In genomic region chr14:64501326-64502171, GRCh38 we compare ENCODE assay signal across 8 cellular contexts. TPM values are rescaled to one million over a fixed set of nuclear protein-coding genes. Genes with fewer than 3 reads are reported as not detected.
DNase-seq lines count a peak whose midpoint lies in the region; ATAC-seq and TF ChIP-seq lines count a peak whose summit lies in the region.

No MANE protein-coding gene starts in this region.

- peak overlapping the region; percentile 70 for H3K4me3 ChIP-seq in CD8-positive, alpha-beta T cell (ENCODE audit: low read depth, low read length)
- H3K4me3 ChIP-seq in HUES48 (ENCODE audit: low read depth, low read length) (0 out of 2 replicates have a peak overlapping the region, but pooled peaks have one; percentile 87), foreskin fibroblast (ENCODE audit: low read depth in 1 of 2, low read length in 2 of 2) (peak overlapping the region; percentile 52 to 90)

- H3K9me3 Mint-ChIP-seq in CD8-positive, alpha-beta T cell = no peaks in the 10 kb centered on the region
- H3K9me3 Mint-ChIP-seq in activated B cell treated with CpG ODN at 0.5 μM for 24 hours = no peaks in the 10 kb centered on the region
- H3K9me3 Mint-ChIP-seq in progenitor cell of endocrine pancreas (ENCODE audit: low read depth) = no peaks in the 10 kb centered on the region

- peaks cover 4% of the 10 kb centered on the region for H3K36me3 ChIP-seq in CD8-positive, alpha-beta T cell (ENCODE audit: insufficient read depth, low read length)
- peaks cover 14% of the 10 kb centered on the region for H3K36me3 ChIP-seq in HUES48 (ENCODE audit: control insufficient read depth, insufficient read depth, low read length)

- TF ChIP-seq CTCF in CD8-positive, alpha-beta T cell (IDR thresholded peaks at IDR 0.05) = no peak
- TF ChIP-seq CTCF in activated B cell treated with CpG ODN at 0.5 μM for 24 hours (IDR thresholded peaks at IDR 0.05) (no peak), foreskin fibroblast (IDR thresholded peaks at IDR 0.05; ENCODE audit: low read depth, low read length) (no peak), progenitor cell of endocrine pancreas (IDR thresholded peaks at IDR 0.05; ENCODE audit: unreplicated experiment) (no peak)

- peaks cover 56% of the 10 kb centered on the region for H3K4me1 ChIP-seq in CD8-positive, alpha-beta T cell (ENCODE audit: insufficient read depth, low read length)
- H3K4me1 ChIP-seq in HUES48 (ENCODE audit: control insufficient read depth, insufficient read depth, low read length) = peaks cover 19% of the 10 kb centered on the region

- H3K9me3 ChIP-seq in CD8-positive, alpha-beta T cell (ENCODE audit: low read length) = no peaks in the 10 kb centered on the region
- no peaks in the 10 kb centered on the region for H3K9me3 ChIP-seq in HUES48 (ENCODE audit: control insufficient read depth, insufficient read depth, low read length)

- DNase-seq in CD8-positive, alpha-beta T cell = no peak
- DNase-seq in activated B cell treated with CpG ODN at 0.5 μM for 24 hours (no peak), foreskin fibroblast (peak; percentile 44 to 67), progenitor cell of endocrine pancreas (ENCODE audit: low spot score, unreplicated experiment) (no peak), NOMO-1 treated with dmso at 0.1 percent for 144 hours (lab: John Stamatoyannopoulos, UW; ENCODE audit: unreplicated experiment) (no peak), ecto neural progenitor cell (ENCODE audit: low spot score) (no peak), DMS153 (lab: John Stamatoyannopoulos, UW) (no peak)

- ATAC-seq in CD8-positive, alpha-beta T cell = no peak
- no peak for ATAC-seq in activated B cell treated with CpG ODN at 0.5 μM for 24 hours (ENCODE audit: low read depth)

- CTCF ChIA-PET in CD8-positive, alpha-beta T cell (lab: Charles Lee) = interaction anchor here (1.1 to 3.4 kb wide), 5 partner anchors 8 to 71 kb away, joined by 4 to 24 read pairs (median 6); no protein-coding TSS in a partner anchor
- CTCF ChIA-PET in activated B cell treated with CpG ODN at 0.5 μM for 24 hours (lab: Charles Lee) = interaction anchor here (0.9 to 3.3 kb wide), 6 partner anchors 10 to 157 kb away, joined by 3 to 32 read pairs (median 4); partner anchors contain the start of gene HSPA2

- peaks cover 60% of the 10 kb centered on the region for H3K4me1 Mint-ChIP-seq in CD8-positive, alpha-beta T cell (ENCODE audit: low read depth)
- H3K4me1 Mint-ChIP-seq in activated B cell treated with CpG ODN at 0.5 μM for 24 hours = peaks cover 57% of the 10 kb centered on the region
- peaks cover 26% of the 10 kb centered on the region for H3K4me1 Mint-ChIP-seq in progenitor cell of endocrine pancreas (ENCODE audit: low read depth)

- H3K27ac Mint-ChIP-seq in CD8-positive, alpha-beta T cell = peak overlapping the region; percentile 100
- peak overlapping the region; percentile 99 for H3K27ac Mint-ChIP-seq in activated B cell treated with CpG ODN at 0.5 μM for 24 hours
- no peak overlapping the region for H3K27ac Mint-ChIP-seq in progenitor cell of endocrine pancreas

- peak overlapping the region; percentile 99 for H3K27ac ChIP-seq in CD8-positive, alpha-beta T cell (ENCODE audit: low read depth, low read length)
- H3K27ac ChIP-seq in HUES48 (ENCODE audit: low read depth, low read length) = peak overlapping the region; percentile 47

- peaks cover 46% of the 10 kb centered on the region for H3K36me3 Mint-ChIP-seq in CD8-positive, alpha-beta T cell
- peaks cover 28% of the 10 kb centered on the region for H3K36me3 Mint-ChIP-seq in activated B cell treated with CpG ODN at 0.5 μM for 24 hours (ENCODE audit: low read depth)
- H3K36me3 Mint-ChIP-seq in progenitor cell of endocrine pancreas (ENCODE audit: insufficient read depth) = no peaks in the 10 kb centered on the region

- H3K4me3 Mint-ChIP-seq in CD8-positive, alpha-beta T cell = peak overlapping the region; percentile 91
- H3K4me3 Mint-ChIP-seq in activated B cell treated with CpG ODN at 0.5 μM for 24 hours (peak overlapping the region; percentile 97), progenitor cell of endocrine pancreas (ENCODE audit: low read depth) (peak overlapping the region; percentile 77)

- H3K27me3 Mint-ChIP-seq in CD8-positive, alpha-beta T cell (ENCODE audit: low read depth) = no peaks in the 10 kb centered on the region
- H3K27me3 Mint-ChIP-seq in activated B cell treated with CpG ODN at 0.5 μM for 24 hours (no peaks in the 10 kb centered on the region), progenitor cell of endocrine pancreas (no peaks in the 10 kb centered on the region)

- H3K27me3 ChIP-seq in CD8-positive, alpha-beta T cell (ENCODE audit: insufficient read depth, low read length) = no peaks in the 10 kb centered on the region
- H3K27me3 ChIP-seq in HUES48 (ENCODE audit: control insufficient read depth, insufficient read depth, low read length) = no peaks in the 10 kb centered on the region

- POLR2A ChIA-PET in CD8-positive, alpha-beta T cell (lab: Charles Lee) = interaction anchor here (1.0 to 5.3 kb wide), 13 partner anchors 8 to 163 kb away, joined by 3 to 72 read pairs (median 6); partner anchors contain the start of genes AKAP5, HSPA2 and MTHFD1
- POLR2A ChIA-PET in activated B cell treated with CpG ODN at 0.5 μM for 24 hours (lab: Charles Lee) = interaction anchor here (1.0 to 4.5 kb wide), 10 partner anchors 9 to 265 kb away, joined by 3 to 55 read pairs (median 13); partner anchors contain the start of genes AKAP5, HSPA2 and MTHFD1

- intact Hi-C loops in CD8-positive, alpha-beta T cell (cut with DNase I, micrococcal nuclease) = loop anchor here (1.0 to 5.0 kb wide), 6 partner anchors 10 to 959 kb away; partner anchors contain the start of genes MAX (in 1 of the 2), PPP2R5E (in 1 of the 2) and WDR89 (in 1 of the 2)
- intact Hi-C loops in activated B cell treated with CpG ODN at 0.5 μM for 24 hours (cut with micrococcal nuclease) = loop anchor here (1.0 to 10.0 kb wide), 8 partner anchors 10 to 1027 kb away; partner anchors contain the start of genes FNTB, SGPP1 and SYNE2

- no peak overlapping the region for H3K9ac ChIP-seq in HUES48 (ENCODE audit: low read depth, low read length)

RNA-seq across cellular contexts. Expression of gene ZBTB25, which starts 2.1 kb away (rescaled TPM):
- total RNA-seq in CD8-positive, alpha-beta T cell = 10 to 100 TPM; 42.3 to 43.8 TPM
- 20.9 and 29.1 TPM in 2 replicates for total RNA-seq in activated B cell treated with CpG ODN at 0.5 μM for 24 hours
- total RNA-seq in progenitor cell of endocrine pancreas = 11.7 and 11.8 TPM in 2 replicates

RNA-seq across cellular contexts. Expression of gene ZBTB1, which starts 3.0 kb away (rescaled TPM):
- total RNA-seq in CD8-positive, alpha-beta T cell = 100 to 1,000 TPM; 200 to 205 TPM
- 56.5 and 60.7 TPM in 2 replicates for total RNA-seq in activated B cell treated with CpG ODN at 0.5 μM for 24 hours
- 43.6 and 44.5 TPM in 2 replicates for total RNA-seq in progenitor cell of endocrine pancreas

RNA-seq across cellular contexts. Expression of gene AKAP5, which starts 36.2 kb away (rescaled TPM):
- 1 to 10 TPM; 3.7 TPM for total RNA-seq in CD8-positive, alpha-beta T cell
- total RNA-seq in activated B cell treated with CpG ODN at 0.5 μM for 24 hours (4.3 and 5.1 TPM in 2 replicates), progenitor cell of endocrine pancreas (1.1 and 1.6 TPM in 2 replicates)

RNA-seq across cellular contexts. Expression of gene HSPA2, which starts 39.0 kb away (rescaled TPM):
- 1 to 10 TPM; 2.1 to 2.6 TPM for total RNA-seq in CD8-positive, alpha-beta T cell
- total RNA-seq in activated B cell treated with CpG ODN at 0.5 μM for 24 hours (3.8 and 5.4 TPM in 2 replicates), progenitor cell of endocrine pancreas (2.7 and 2.9 TPM in 2 replicates)

RNA-seq across cellular contexts. Expression of gene PPP1R36, which starts 48.2 kb away (rescaled TPM):
- under 1 TPM in 1 of 2 experiments, not detected in 1; 0.22 TPM for total RNA-seq in CD8-positive, alpha-beta T cell
- not detected in 2 replicates for total RNA-seq in activated B cell treated with CpG ODN at 0.5 μM for 24 hours
- total RNA-seq in progenitor cell of endocrine pancreas = 0.53 and 0.79 TPM in 2 replicates

Comparison
In these comparisons a context has a peak if more than half of its experiments do, and no peak if none do; other contexts are left out.
1. DNase-seq: peak in foreskin fibroblast (2 of 2); none in CD8-positive, alpha-beta T cell (0 of 7), activated B cell treated with CpG ODN at 0.5 μM for 24 hours (single experiment), progenitor cell of endocrine pancreas (single experiment), NOMO-1 treated with dmso at 0.1 percent for 144 hours (single experiment), ecto neural progenitor cell (single experiment) and DMS153 (single experiment).
2. Peak in every context shown above with its lines, with median percentiles within 50 percentile points of each other: H3K4me3 ChIP-seq and H3K4me3 Mint-ChIP-seq.